ENCODE assay signal across 8 cellular contexts in the genomic region with DNA sequence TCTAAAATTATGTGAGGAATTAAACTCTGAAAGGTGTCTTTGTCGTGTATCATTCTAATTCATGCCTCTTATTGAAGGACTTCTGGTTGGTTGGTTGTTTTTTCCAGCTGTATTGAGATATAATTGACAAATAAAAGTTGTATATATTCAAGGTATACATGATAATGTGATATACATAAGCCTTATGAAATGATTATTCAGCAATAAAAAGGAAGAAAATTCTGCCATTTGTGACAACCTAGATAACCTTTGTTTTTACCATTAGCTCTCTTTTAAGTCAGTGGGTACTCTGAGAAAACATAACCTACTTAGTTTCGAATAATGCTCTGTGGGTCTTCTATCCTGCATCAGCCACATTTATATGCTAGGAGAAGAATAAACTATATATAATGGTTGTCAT.
"Had no signal": no experiment of that assay in that cellular context is flagged by ENCODE, and none has a peak within 500 bp of the region (broad histone marks: within the 10 kb centered on the region; RNA-seq: fewer than 3 reads in every experiment).

No MANE protein-coding gene starts in this region.

- H3K4me2 ChIP-seq: GM23338, KMS-11 had no signal

- H2AFZ ChIP-seq: GM23338 had no signal

- ATAC-seq: GM23338 had no signal

- H3K4me3 ChIP-seq: GM23338 had no signal

- H3K9ac ChIP-seq: KMS-11 had no signal

- DNase-seq: H9, HCEC 1CT, KBM-7 had no signal

- FAIRE-seq: H1, H54, HTR-8/SVneo had no signal

- H3K27ac ChIP-seq: KMS-11 had no signal
